Comparison of ENCODE assay signal across 20 cellular contexts in the genomic region with DNA sequence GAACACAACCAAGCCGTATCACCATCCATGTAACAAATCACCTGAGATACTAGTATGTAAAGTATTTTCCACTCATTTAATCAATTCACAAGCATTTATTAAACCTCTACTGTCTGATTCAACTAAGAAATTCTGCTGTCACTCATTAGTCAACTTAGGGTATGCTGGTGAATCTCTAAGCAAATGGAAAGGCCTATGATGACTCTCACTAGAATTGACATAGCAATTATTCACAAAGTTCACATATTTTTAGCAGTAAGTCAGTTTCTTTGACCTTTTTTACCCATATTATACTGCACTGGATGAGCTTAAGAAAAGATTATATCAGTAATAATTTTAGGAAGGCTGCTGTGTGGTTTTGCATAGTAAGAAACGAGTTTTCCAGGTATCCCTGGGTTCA.
"Had no signal": no experiment of that assay in that cellular context is flagged by ENCODE, and none has a peak within 500 bp of the region (broad histone marks: within the 10 kb centered on the region; RNA-seq: fewer than 3 reads in every experiment).

No MANE protein-coding gene starts in this region.

- H3K36me3 ChIP-seq: esophagus muscularis mucosa, left ventricle myocardium inferior, right lobe of liver, transverse colon had no signal

- DNase-seq: activated CD4-positive, alpha-beta T cell treated with anti-CD3 and anti-CD28 coated beads for 36 hours; activated CD4-positive, CD25-positive, alpha-beta regulatory T cell; activated CD8-positive, alpha-beta memory T cell treated with anti-CD3 and anti-CD28 coated beads, Interleukin-2, amount 10 ng/mL, durations not matched to agents 7 days and 5 days; activated CD8-positive, alpha-beta T cell treated with anti-CD3 and anti-CD28 coated beads, Interleukin-2, amount 10 ng/mL, durations not matched to agents 7 days and 5 days; activated T-cell treated with anti-CD3 and anti-CD28 coated beads, Interleukin-2, amount 50 U/mL, for 48 hours; anterior cingulate cortex; dermis blood vessel endothelial cell; effector CD4-positive, alpha-beta T cell; foreskin melanocyte; heart right ventricle; left ventricle myocardium inferior; right lobe of liver; stimulated activated CD4-positive, alpha-beta T cell treated with anti-CD3 and anti-CD28 coated beads, Interleukin-12 subunit alpha, Interleukin-12 subunit beta, amount 100 ng/mL, for 4 hours; stimulated activated CD4-positive, alpha-beta T cell treated with anti-CD3 and anti-CD28 coated beads, Interleukin-4, amount 100 ng/mL, for 1 hour; stimulated activated naive CD8-positive, alpha-beta T cell treated with anti-CD3 and anti-CD28 coated beads, Interleukin-15, Interleukin-2, amounts not matched to agents 100 U/mL and 50 U/mL, for 24 hours; testis; transverse colon had no signal

- ATAC-seq: activated CD4-positive, alpha-beta T cell treated with anti-CD3 and anti-CD28 coated beads for 36 hours; activated CD8-positive, alpha-beta memory T cell treated with anti-CD3 and anti-CD28 coated beads, Interleukin-2, amount 10 ng/mL, durations not matched to agents 7 days and 5 days; activated CD8-positive, alpha-beta T cell treated with anti-CD3 and anti-CD28 coated beads, Interleukin-2, amount 10 ng/mL, durations not matched to agents 7 days and 5 days; heart right ventricle; right lobe of liver; stimulated activated naive CD8-positive, alpha-beta T cell treated with anti-CD3 and anti-CD28 coated beads, Interleukin-15, Interleukin-2, amounts not matched to agents 100 U/mL and 50 U/mL, for 24 hours had no signal

- H3K4me1 ChIP-seq: right lobe of liver, transverse colon had no signal

- H3K27me3 ChIP-seq: esophagus muscularis mucosa, heart right ventricle, right lobe of liver, testis, transverse colon had no signal

- H3K4me3 ChIP-seq: esophagus muscularis mucosa, heart right ventricle, left ventricle myocardium inferior, lung, right lobe of liver, skin epidermis, testis, transverse colon had no signal

- H3K9me3 ChIP-seq: esophagus muscularis mucosa, heart right ventricle, left ventricle myocardium inferior, right lobe of liver, testis, transverse colon had no signal

- H3K27ac ChIP-seq: esophagus muscularis mucosa, left ventricle myocardium inferior, right lobe of liver, skin epidermis, testis, transverse colon had no signal
